11 cellular contexts compared by ENCODE assay signal in the genomic region with DNA sequence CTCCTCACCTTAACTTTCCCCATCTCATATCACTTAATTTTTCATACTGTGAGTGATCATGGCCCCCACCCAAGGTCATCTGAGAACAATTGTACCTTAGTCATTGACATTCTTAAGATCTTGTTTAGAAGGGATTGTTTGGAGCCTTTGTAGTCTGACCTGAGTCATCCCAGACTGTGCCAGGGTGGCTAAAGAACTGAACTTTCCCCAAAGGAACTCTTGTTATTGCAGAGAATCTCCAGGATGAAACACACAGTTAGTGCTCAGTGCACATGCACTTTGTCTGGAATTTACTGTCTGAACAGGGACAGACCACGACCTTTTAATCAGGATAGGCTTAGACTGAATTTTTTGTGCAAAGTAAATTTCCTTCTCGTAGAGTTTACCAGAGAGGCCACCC.
DNase-seq lines count a peak whose midpoint lies in the region; ATAC-seq, FAIRE-seq and TF ChIP-seq lines count a peak whose summit lies in the region.
"Had no signal": no experiment of that assay in that cellular context is flagged by ENCODE, and none has a peak within 500 bp of the region (broad histone marks: within the 10 kb centered on the region; RNA-seq: fewer than 3 reads in every experiment).

No MANE protein-coding gene starts in this region.

- intact Hi-C loops in sigmoid colon (cut with DNase I) = no loop called here
- intact Hi-C loops in activated T-helper 1 cell treated with anti-CD3 and anti-CD28 coated beads, Interleukin-12 subunit alpha, Interleukin-12 subunit beta, Interleukin-2, Interleukin-4 antibody, amounts not matched to agents 30 ng/mL and 10 ng/mL and 1 ng/mL, durations not matched to agents 14 hours and 24 hours and 36 hours (cut with micrococcal nuclease) = no loop called here

- H3K4me3 ChIP-seq in sigmoid colon = no peak overlapping the region
- H3K4me3 ChIP-seq: prostate gland had no signal

- TF ChIP-seq POLR2A in H54 (IDR thresholded peaks at IDR 0.05; ENCODE audit: low read depth, low read length) (no peak), sigmoid colon (IDR thresholded peaks at IDR 0.05) (no peak)

- H3K36me3 Mint-ChIP-seq in activated T-helper 1 cell treated with anti-CD3 and anti-CD28 coated beads, Interleukin-12 subunit alpha, Interleukin-12 subunit beta, Interleukin-2, Interleukin-4 antibody, amounts not matched to agents 30 ng/mL and 10 ng/mL and 1 ng/mL, durations not matched to agents 14 hours and 24 hours and 36 hours (ENCODE audit: low read depth) = no peaks in the 10 kb centered on the region

- H3K9me3 ChIP-seq in sigmoid colon = no peaks in the 10 kb centered on the region
- H3K9me3 ChIP-seq: prostate gland had no signal

- H3K27ac ChIP-seq in sigmoid colon = peak overlapping the region in 3 of 4 donors; percentile 27 to 42 (median 29)
- H3K27ac ChIP-seq: KMS-11, prostate gland had no signal

- FAIRE-seq in H54 (lab: Jason Lieb, UNC) = peak; percentile 94

- no peaks in the 10 kb centered on the region for H3K4me1 Mint-ChIP-seq in activated T-helper 1 cell treated with anti-CD3 and anti-CD28 coated beads, Interleukin-12 subunit alpha, Interleukin-12 subunit beta, Interleukin-2, Interleukin-4 antibody, amounts not matched to agents 30 ng/mL and 10 ng/mL and 1 ng/mL, durations not matched to agents 14 hours and 24 hours and 36 hours (ENCODE audit: low read depth)

- DNase-seq in H54 (ENCODE audit: insufficient read length, low spot score) (peak; percentile 21), glomerular visceral epithelial cell (ENCODE audit: extremely low spot score) (peak; percentile 46), sigmoid colon (no peak), hypothalamus (lab: John Stamatoyannopoulos, UW) (no peak), NCI-H446 treated with DMSO at 0.1 percent for 48 hours (lab: John Stamatoyannopoulos, UW) (no peak)
- no peak for DNase-seq in activated T-helper 1 cell treated with anti-CD3 and anti-CD28 coated beads, Interleukin-12 subunit alpha, Interleukin-12 subunit beta, Interleukin-2, Interleukin-4 antibody, amounts not matched to agents 30 ng/mL and 10 ng/mL and 1 ng/mL, durations not matched to agents 14 hours and 24 hours and 36 hours (ENCODE audit: low spot score)
- DNase-seq: GF-D8 had no signal

- peak; percentile 77 for ATAC-seq in SK-N-SH treated with all-trans-retinoic acid at 6 μM for 48 hours
- no peak for ATAC-seq in GM19328 (IDR thresholded peaks at IDR 0.05; ENCODE audit: unreplicated experiment)

- H3K27me3 ChIP-seq in sigmoid colon = no peaks in the 10 kb centered on the region

- H3K27me3 Mint-ChIP-seq in activated T-helper 1 cell treated with anti-CD3 and anti-CD28 coated beads, Interleukin-12 subunit alpha, Interleukin-12 subunit beta, Interleukin-2, Interleukin-4 antibody, amounts not matched to agents 30 ng/mL and 10 ng/mL and 1 ng/mL, durations not matched to agents 14 hours and 24 hours and 36 hours (ENCODE audit: insufficient read depth) = no peaks in the 10 kb centered on the region

- no peak overlapping the region for H3K27ac Mint-ChIP-seq in activated T-helper 1 cell treated with anti-CD3 and anti-CD28 coated beads, Interleukin-12 subunit alpha, Interleukin-12 subunit beta, Interleukin-2, Interleukin-4 antibody, amounts not matched to agents 30 ng/mL and 10 ng/mL and 1 ng/mL, durations not matched to agents 14 hours and 24 hours and 36 hours

- 55 to 73% methylated on average over 2 of the region's 2 CpGs for WGBS in sigmoid colon, 2 donors

- H3K4me3 Mint-ChIP-seq in activated T-helper 1 cell treated with anti-CD3 and anti-CD28 coated beads, Interleukin-12 subunit alpha, Interleukin-12 subunit beta, Interleukin-2, Interleukin-4 antibody, amounts not matched to agents 30 ng/mL and 10 ng/mL and 1 ng/mL, durations not matched to agents 14 hours and 24 hours and 36 hours = no peak overlapping the region

- peaks cover 0 to 39% (median 22%) of the 10 kb centered on the region in 4 donors for H3K4me1 ChIP-seq in sigmoid colon
- H3K4me1 ChIP-seq: prostate gland had no signal

- TF ChIP-seq EP300 in sigmoid colon (IDR thresholded peaks at IDR 0.05) = no peak

- no peaks in the 10 kb centered on the region for H3K9me3 Mint-ChIP-seq in activated T-helper 1 cell treated with anti-CD3 and anti-CD28 coated beads, Interleukin-12 subunit alpha, Interleukin-12 subunit beta, Interleukin-2, Interleukin-4 antibody, amounts not matched to agents 30 ng/mL and 10 ng/mL and 1 ng/mL, durations not matched to agents 14 hours and 24 hours and 36 hours

- no peak for TF ChIP-seq CTCF in sigmoid colon (IDR thresholded peaks at IDR 0.05)

- no peaks in the 10 kb centered on the region for H3K36me3 ChIP-seq in sigmoid colon
- H3K36me3 ChIP-seq: prostate gland had no signal

TF ChIP-seq in SK-N-SH treated with all-trans-retinoic acid at 6 μM for 48 hours, 23 proteins besides CTCF, POLR2A, EP300 and RAD21:
- TF ChIP-seq ZC3H10 (CRISPR knock-in tag; IDR thresholded peaks at IDR 0.05) = no peak
- no peak for TF ChIP-seq SNAI2 (CRISPR knock-in tag; IDR thresholded peaks at IDR 0.05)
- no peak for TF ChIP-seq ARNTL (CRISPR knock-in tag; IDR thresholded peaks at IDR 0.05; ENCODE audit: borderline replicate concordance, low read depth)
- TF ChIP-seq ZFP3 (CRISPR knock-in tag; IDR thresholded peaks at IDR 0.05) = no peak
- TF ChIP-seq TOX (CRISPR knock-in tag; IDR thresholded peaks at IDR 0.05; ENCODE audit: borderline replicate concordance) = no peak
- TF ChIP-seq PPARA (CRISPR knock-in tag; IDR thresholded peaks at IDR 0.05; ENCODE audit: borderline replicate concordance) = no peak
- TF ChIP-seq, protein P1, sequence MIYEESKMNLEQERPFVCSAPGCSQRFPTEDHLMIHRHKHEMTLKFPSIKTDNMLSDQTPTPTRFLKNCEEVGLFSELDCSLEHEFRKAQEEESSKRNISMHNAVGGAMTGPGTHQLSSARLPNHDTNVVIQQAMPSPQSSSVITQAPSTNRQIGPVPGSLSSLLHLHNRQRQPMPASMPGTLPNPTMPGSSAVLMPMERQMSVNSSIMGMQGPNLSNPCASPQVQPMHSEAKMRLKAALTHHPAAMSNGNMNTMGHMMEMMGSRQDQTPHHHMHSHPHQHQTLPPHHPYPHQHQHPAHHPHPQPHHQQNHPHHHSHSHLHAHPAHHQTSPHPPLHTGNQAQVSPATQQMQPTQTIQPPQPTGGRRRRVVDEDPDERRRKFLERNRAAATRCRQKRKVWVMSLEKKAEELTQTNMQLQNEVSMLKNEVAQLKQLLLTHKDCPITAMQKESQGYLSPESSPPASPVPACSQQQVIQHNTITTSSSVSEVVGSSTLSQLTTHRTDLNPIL (CRISPR knock-in tag; IDR thresholded peaks at IDR 0.05; ENCODE audit: low read depth) = no peak
- TF ChIP-seq, protein P2, sequence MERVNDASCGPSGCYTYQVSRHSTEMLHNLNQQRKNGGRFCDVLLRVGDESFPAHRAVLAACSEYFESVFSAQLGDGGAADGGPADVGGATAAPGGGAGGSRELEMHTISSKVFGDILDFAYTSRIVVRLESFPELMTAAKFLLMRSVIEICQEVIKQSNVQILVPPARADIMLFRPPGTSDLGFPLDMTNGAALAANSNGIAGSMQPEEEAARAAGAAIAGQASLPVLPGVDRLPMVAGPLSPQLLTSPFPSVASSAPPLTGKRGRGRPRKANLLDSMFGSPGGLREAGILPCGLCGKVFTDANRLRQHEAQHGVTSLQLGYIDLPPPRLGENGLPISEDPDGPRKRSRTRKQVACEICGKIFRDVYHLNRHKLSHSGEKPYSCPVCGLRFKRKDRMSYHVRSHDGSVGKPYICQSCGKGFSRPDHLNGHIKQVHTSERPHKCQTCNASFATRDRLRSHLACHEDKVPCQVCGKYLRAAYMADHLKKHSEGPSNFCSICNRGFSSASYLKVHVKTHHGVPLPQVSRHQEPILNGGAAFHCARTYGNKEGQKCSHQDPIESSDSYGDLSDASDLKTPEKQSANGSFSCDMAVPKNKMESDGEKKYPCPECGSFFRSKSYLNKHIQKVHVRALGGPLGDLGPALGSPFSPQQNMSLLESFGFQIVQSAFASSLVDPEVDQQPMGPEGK (CRISPR knock-in tag; IDR thresholded peaks at IDR 0.05; ENCODE audit: borderline replicate concordance) = no peak
- TF ChIP-seq RARB (CRISPR knock-in tag; IDR thresholded peaks at IDR 0.05) = no peak
- TF ChIP-seq TCF4 (CRISPR knock-in tag; IDR thresholded peaks at IDR 0.05; ENCODE audit: borderline replicate concordance) = no peak
- TF ChIP-seq GLIS3 (CRISPR knock-in tag; IDR thresholded peaks at IDR 0.05) = no peak
- no peak for TF ChIP-seq ZNF70 (CRISPR knock-in tag; IDR thresholded peaks at IDR 0.05)
- TF ChIP-seq ZNF565 (CRISPR knock-in tag; conservative IDR thresholded peaks at IDR 0.05; ENCODE audit: low read depth) = no peak
TF ChIP-seq in SK-N-SH treated with all-trans-retinoic acid at 6 μM for 48 hours: peak in this region for 0.

Comparison
In these comparisons a context has a peak if more than half of its experiments do, and no peak if none do; other contexts are left out.
1. DNase-seq: peak in H54 (single experiment) and glomerular visceral epithelial cell (single experiment); none in sigmoid colon (single experiment), hypothalamus (0 of 51), activated T-helper 1 cell treated with anti-CD3 and anti-CD28 coated beads, Interleukin-12 subunit alpha, Interleukin-12 subunit beta, Interleukin-2, Interleukin-4 antibody, amounts not matched to agents 30 ng/mL and 10 ng/mL and 1 ng/mL, durations not matched to agents 14 hours and 24 hours and 36 hours (single experiment) and NCI-H446 treated with DMSO at 0.1 percent for 48 hours (single experiment).